Comparison of ENCODE assay signal across 8 cellular contexts in genomic region chr7:100583132-100584045, GRCh38. TPM values are rescaled to one million over a fixed set of nuclear protein-coding genes. Genes with fewer than 3 reads are reported as not detected.
A peak's percentile ranks its signal among the peaks of the same experiment; 100 is the strongest.
DNase-seq lines count a peak whose midpoint lies in the region; ATAC-seq, FAIRE-seq and TF ChIP-seq lines count a peak whose summit lies in the region.

No MANE protein-coding gene starts in this region.

- no peak for TF ChIP-seq POLR2A in lower leg skin (IDR thresholded peaks at IDR 0.05)

- 47 to 55% methylated on average over 16 to 23 of the region's 23 CpGs for WGBS in lower leg skin, 2 donors

- no peak for ATAC-seq in esophagus mucosa

- DNase-seq in HCEC 1CT (peak; percentile 70), T-helper 22 cell (ENCODE audit: low read depth) (peak; percentile 46), bronchial epithelial cell (ENCODE audit: low read depth) (peak; percentile 51), lower leg skin (ENCODE audit: low spot score in 2 of 2) (peak; percentile 66 to 92), NCI-H1436 treated with DMSO at 0.1 percent for 48 hours (lab: John Stamatoyannopoulos, UW) (no peak), cerebellar nuclear complex (lab: John Stamatoyannopoulos, UW) (no peak)
- peak; percentile 82 for DNase-seq in stimulated activated CD8-positive, alpha-beta memory T cell treated with anti-CD3 and anti-CD28 coated beads, Interleukin-4, amount 100 ng/mL, for 48 hours

- no peak overlapping the region for H3K4me3 ChIP-seq in bronchial epithelial cell (ENCODE audit: low read depth, low read length)
- H3K4me3 ChIP-seq in lower leg skin (ENCODE audit: low read depth, poor library complexity, severe bottlenecking): no peak overlapping the region

- H3K27me3 ChIP-seq in bronchial epithelial cell (ENCODE audit: control insufficient read depth, insufficient read depth, low read length): no peaks in the 10 kb centered on the region

- TF ChIP-seq CTCF in bronchial epithelial cell (IDR thresholded peaks at IDR 0.05; ENCODE audit: insufficient read depth, low read length, severe bottlenecking) (no peak), lower leg skin (IDR thresholded peaks at IDR 0.05) (no peak)

- intact Hi-C loops in lower leg skin (cut with DNase I; ENCODE audit: low total_unique reads): no loop called here

- FAIRE-seq in bronchial epithelial cell (lab: Jason Lieb, UNC): no peak

- H3K36me3 ChIP-seq in bronchial epithelial cell (ENCODE audit: control insufficient read depth, insufficient read depth, low read length): peaks cover 27% of the 10 kb centered on the region

RNA-seq across cellular contexts. Expression of gene LRCH4, which starts 2.5 kb away (rescaled TPM):
- 3.9 and 8.2 TPM in 2 replicates for total RNA-seq in bronchial epithelial cell
- total RNA-seq in lower leg skin: 10 to 100 TPM; 42.0 to 82.2 (median 63.7) TPM
- total RNA-seq in esophagus mucosa: 19.3 TPM

RNA-seq across cellular contexts. Expression of gene FBXO24, which starts 2.7 kb away (rescaled TPM):
- total RNA-seq in bronchial epithelial cell: 0.38 and 0.53 TPM in 2 replicates
- 1 to 10 TPM in 2 of 4 donors, under 1 TPM in 2; 0.15 to 4.3 (median 0.99) TPM for total RNA-seq in lower leg skin
- total RNA-seq in esophagus mucosa: 0.32 TPM

RNA-seq across cellular contexts. Expression of gene SAP25, which starts 9.7 kb away (rescaled TPM):
- total RNA-seq in bronchial epithelial cell (not detected in 2 replicates), lower leg skin (1 to 10 TPM in 2 of 4 donors, not detected in 2; 1.3 to 1.7 TPM), esophagus mucosa (0.32 TPM)

RNA-seq across cellular contexts. Expression of gene PCOLCE, which starts 18.8 kb away (rescaled TPM):
- 0.38 and 0.53 TPM in 2 replicates for total RNA-seq in bronchial epithelial cell
- total RNA-seq in lower leg skin: 10 to 100 TPM in 1 of 4 donors, 1 to 10 TPM in 3; 4.9 to 47.6 (median 7.3) TPM
- 5.2 TPM for total RNA-seq in esophagus mucosa

RNA-seq across cellular contexts. Expression of gene MOSPD3, which starts 29.0 kb away (rescaled TPM):
- total RNA-seq in bronchial epithelial cell (1.8 and 1.9 TPM in 2 replicates), lower leg skin (10 to 100 TPM; 22.3 to 33.5 (median 26.9) TPM), esophagus mucosa (23.2 TPM)

Comparison
In these comparisons a context has a peak if more than half of its experiments do, and no peak if none do; other contexts are left out.
1. DNase-seq: peak in HCEC 1CT (single experiment), T-helper 22 cell (single experiment), bronchial epithelial cell (single experiment), lower leg skin (2 of 2) and stimulated activated CD8-positive, alpha-beta memory T cell treated with anti-CD3 and anti-CD28 coated beads, Interleukin-4, amount 100 ng/mL, for 48 hours (single experiment); none in NCI-H1436 treated with DMSO at 0.1 percent for 48 hours (single experiment) and cerebellar nuclear complex (0 of 2).